In genomic region chr16:4936991-4937781, GRCh38 we compare ENCODE assay signal across 8 cellular contexts. TPM values are rescaled to one million over a fixed set of nuclear protein-coding genes. Genes with fewer than 3 reads are reported as not detected.
A peak's percentile ranks its signal among the peaks of the same experiment; 100 is the strongest.
DNase-seq lines count a peak whose midpoint lies in the region; ATAC-seq, FAIRE-seq and TF ChIP-seq lines count a peak whose summit lies in the region.

TSS of gene PPL (minus strand) at chr16:4937148. CDS start at chr16:4937045, 103 bp downstream.

- TF ChIP-seq CTCF in GM06990 (IDR thresholded peaks at IDR 0.05; ENCODE audit: insufficient read depth, low read length, poor library complexity, severe bottlenecking) (no peak), brain (conservative IDR thresholded peaks at IDR 0.05) (no peak), keratinocyte (optimal IDR thresholded peaks at IDR 0.05 in 1 of 3, IDR thresholded peaks at IDR 0.05 in 1 of 3, conservative IDR thresholded peaks at IDR 0.05 in 1 of 3; ENCODE audit: extremely low read depth in 1 of 3, insufficient read depth in 2 of 3, low read length in 3 of 3) (no peak)

- peak within 1 kb of the TSS; percentile 75 to 83 (median 81) for H3K4me3 Mint-ChIP-seq in brain
- H3K4me3 Mint-ChIP-seq in stimulated activated effector memory CD8-positive, alpha-beta T cell treated with anti-CD3 and anti-CD28 coated beads, Interleukin-12 subunit alpha, Interleukin-12 subunit beta, amount 100 ng/mL, for 72 hours: peak within 1 kb of the TSS; percentile 70

- H3K4me2 ChIP-seq in keratinocyte (ENCODE audit: control insufficient read depth, extremely low read depth, insufficient read depth, low read depth, low read length): peak within 1 kb of the TSS; percentile 89

- dilution Hi-C loops in keratinocyte (cut with MboI; ENCODE audit: extremely low pct_ligation_motif_present, low sequenced_read_pairs): no loop called here

- H3K27ac Mint-ChIP-seq in brain: no peak within 1 kb of the TSS
- no peak within 1 kb of the TSS for H3K27ac Mint-ChIP-seq in stimulated activated effector memory CD8-positive, alpha-beta T cell treated with anti-CD3 and anti-CD28 coated beads, Interleukin-12 subunit alpha, Interleukin-12 subunit beta, amount 100 ng/mL, for 72 hours

- peaks cover 14% of the 10 kb centered on the region for H3K79me2 ChIP-seq in keratinocyte (ENCODE audit: control insufficient read depth, insufficient read depth, low read length)

- H3K36me3 ChIP-seq in GM06990 (ENCODE audit: control insufficient read depth, insufficient read depth, low read length): no peaks in the 10 kb centered on the region
- peaks cover 0 to 2% of the 10 kb centered on the region in 2 experiments for H3K36me3 ChIP-seq in keratinocyte (ENCODE audit: control insufficient read depth in 2 of 2, extremely low read depth in 1 of 2, insufficient read depth in 2 of 2, low read length in 2 of 2)

- H3K9me3 ChIP-seq in keratinocyte (ENCODE audit: control insufficient read depth, low read depth, low read length): no peaks in the 10 kb centered on the region

- H3K36me3 Mint-ChIP-seq in brain: no peaks in the 10 kb centered on the region
- no peaks in the 10 kb centered on the region for H3K36me3 Mint-ChIP-seq in stimulated activated effector memory CD8-positive, alpha-beta T cell treated with anti-CD3 and anti-CD28 coated beads, Interleukin-12 subunit alpha, Interleukin-12 subunit beta, amount 100 ng/mL, for 72 hours

- H3K9me3 Mint-ChIP-seq in brain: peaks cover 0 to 9% (median 0%) of the 10 kb centered on the region in 5 experiments
- no peaks in the 10 kb centered on the region for H3K9me3 Mint-ChIP-seq in stimulated activated effector memory CD8-positive, alpha-beta T cell treated with anti-CD3 and anti-CD28 coated beads, Interleukin-12 subunit alpha, Interleukin-12 subunit beta, amount 100 ng/mL, for 72 hours

- H3K27ac ChIP-seq in keratinocyte (ENCODE audit: control insufficient read depth, insufficient read depth, low read length): no peak within 1 kb of the TSS

- FAIRE-seq in keratinocyte (lab: Jason Lieb, UNC) (peak; percentile 5), GM19239 (lab: Jason Lieb, UNC) (no peak)

- H4K20me1 ChIP-seq in keratinocyte (ENCODE audit: control insufficient read depth, extremely low read depth, insufficient read depth, low read length): no peaks in the 10 kb centered on the region

- H3K27me3 Mint-ChIP-seq in brain: peaks cover 59% of the 10 kb centered on the region

- H3K4me3 ChIP-seq in GM06990 (replicated peaks; ENCODE audit: low read depth, low read length) (peak within 1 kb of the TSS; percentile 41), keratinocyte (ENCODE audit: control insufficient read depth in 2 of 3, extremely low read depth in 1 of 3, insufficient read depth in 2 of 3, low read depth in 1 of 3, low read length in 3 of 3) (peak within 1 kb of the TSS; percentile 69 to 87 (median 81))

- H3K9ac ChIP-seq in keratinocyte (ENCODE audit: control insufficient read depth, extremely low read depth, insufficient read depth, low read length): peak within 1 kb of the TSS; percentile 71

- peak within 1 kb of the TSS; percentile 74 for H2AFZ ChIP-seq in keratinocyte (ENCODE audit: control insufficient read depth, low read length)

- peak; percentile 49 for ATAC-seq in stimulated activated effector memory CD8-positive, alpha-beta T cell treated with anti-CD3 and anti-CD28 coated beads, Interleukin-12 subunit alpha, Interleukin-12 subunit beta, amount 100 ng/mL, for 72 hours
- ATAC-seq in HG03342 (IDR thresholded peaks at IDR 0.05; ENCODE audit: unreplicated experiment): no peak

- peak; percentile 40 for DNase-seq in GM06990 (ENCODE audit: extremely low read depth, insufficient read length)
- peak; percentile 27 for DNase-seq in NCI-H1436 treated with DMSO at 0.1 percent for 48 hours (lab: John Stamatoyannopoulos, UW)
- DNase-seq in keratinocyte (ENCODE audit: low read depth, low spot score): no peak
- no peak for DNase-seq in stimulated activated effector memory CD8-positive, alpha-beta T cell treated with anti-CD3 and anti-CD28 coated beads, Interleukin-12 subunit alpha, Interleukin-12 subunit beta, amount 100 ng/mL, for 72 hours (ENCODE audit: low spot score in 2 of 2)
- no peak for DNase-seq in NK-92 (lab: John Stamatoyannopoulos, UW; ENCODE audit: unreplicated experiment)
- DNase-seq in GM19239 (ENCODE audit: insufficient read length, low spot score): no peak

- peaks cover 24% of the 10 kb centered on the region for H3K4me1 ChIP-seq in keratinocyte (ENCODE audit: control insufficient read depth, extremely low read depth, insufficient read depth, low read length)

- H3K9me1 ChIP-seq in keratinocyte (ENCODE audit: control insufficient read depth, extremely low read depth, insufficient read depth, low read length): no peaks in the 10 kb centered on the region

- H3K4me1 Mint-ChIP-seq in brain: peaks cover 6% of the 10 kb centered on the region
- peaks cover 6% of the 10 kb centered on the region for H3K4me1 Mint-ChIP-seq in stimulated activated effector memory CD8-positive, alpha-beta T cell treated with anti-CD3 and anti-CD28 coated beads, Interleukin-12 subunit alpha, Interleukin-12 subunit beta, amount 100 ng/mL, for 72 hours

- H3K27me3 ChIP-seq in GM06990 (replicated peaks; ENCODE audit: control insufficient read depth, insufficient read depth, low read length): no peaks in the 10 kb centered on the region; the same call in 1 of the 2 replicates
- H3K27me3 ChIP-seq in keratinocyte (ENCODE audit: control insufficient read depth, extremely low read depth, insufficient read depth, low read length): no peaks in the 10 kb centered on the region

RNA-seq across cellular contexts. Expression of gene PPL, which starts in this region (rescaled TPM):
- polyA plus RNA-seq in brain (ENCODE audit: insufficient read depth, low read depth, low replicate concordance) (43.5 TPM), keratinocyte (23.5 to 26.6 TPM (median 25.3 TPM) in 3 replicates)
- polyA plus RNA-seq in keratinocyte (2011; ENCODE audit: low read depth): 237 TPM
- 12.3 and 19.0 TPM in 2 replicates for polyA plus RNA-seq in keratinocyte (2011; cell fraction: cytosol; rRNA removed)
- polyA plus RNA-seq in keratinocyte (2011; cell fraction: nucleus; rRNA removed): 72.2 and 79.3 TPM in 2 replicates
- polyA plus RNA-seq in keratinocyte (2012; ENCODE audit: low replicate concordance): 50.0 and 150 TPM in 2 replicates
- polyA minus RNA-seq in keratinocyte: 41.8 to 81.9 TPM (median 44.7 TPM) in 3 replicates
- polyA minus RNA-seq in keratinocyte (2011; cell fraction: cytosol; rRNA and poly(A)+ RNA removed): 23.4 TPM
- 53.6 and 54.8 TPM in 2 replicates for polyA minus RNA-seq in keratinocyte (2011; cell fraction: nucleus; rRNA and poly(A)+ RNA removed)

Comparison
In these comparisons a context has a peak if more than half of its experiments do, and no peak if none do; other contexts are left out.
1. DNase-seq: peak in GM06990 (single experiment) and NCI-H1436 treated with DMSO at 0.1 percent for 48 hours (single experiment); none in keratinocyte (single experiment), stimulated activated effector memory CD8-positive, alpha-beta T cell treated with anti-CD3 and anti-CD28 coated beads, Interleukin-12 subunit alpha, Interleukin-12 subunit beta, amount 100 ng/mL, for 72 hours (0 of 2), NK-92 (single experiment) and GM19239 (single experiment).